Comparison of ENCODE assay signal across 1 cellular context in the genomic region with DNA sequence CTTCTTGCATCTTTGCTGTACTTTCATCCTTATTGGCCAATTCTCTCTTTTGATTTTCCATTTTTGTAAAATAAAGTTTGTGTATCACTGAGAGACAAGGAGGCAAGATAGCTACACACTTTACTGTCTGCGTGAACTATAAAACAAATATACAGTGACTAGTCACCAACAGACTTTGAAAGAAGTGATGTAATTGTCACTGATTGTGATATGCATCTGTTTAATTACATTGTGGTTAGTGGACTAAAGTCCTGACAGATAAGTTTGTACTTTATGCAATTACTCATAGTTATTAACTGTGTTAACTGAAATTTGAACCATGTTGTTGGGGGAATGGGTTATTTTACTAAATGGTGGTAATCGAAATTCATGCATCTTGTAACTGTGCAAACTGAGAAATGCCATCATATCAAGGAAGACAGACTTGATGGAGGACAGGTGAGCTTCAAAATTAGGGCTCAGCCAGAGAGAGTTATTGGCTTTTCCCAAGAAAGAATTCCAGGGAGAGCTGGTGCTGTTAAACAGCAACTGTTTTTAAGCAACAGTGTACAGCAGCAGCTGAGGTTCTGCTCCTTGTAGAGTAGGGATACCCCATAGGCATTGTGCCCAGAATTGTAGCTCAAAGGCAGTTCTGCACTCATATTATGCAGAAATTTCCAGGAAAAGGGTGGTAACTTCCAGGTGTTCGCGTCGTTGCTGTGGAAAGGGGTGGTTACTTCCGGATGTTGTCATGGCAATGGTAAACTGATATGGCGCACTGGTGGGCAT.
TF ChIP-seq lines count a peak whose summit lies in the region.

No MANE protein-coding gene starts in this region.

TF ChIP-seq in HEK293, 187 proteins besides CTCF, POLR2A, EP300 and RAD21 (continued from another document):
- TF ChIP-seq, protein P1, sequence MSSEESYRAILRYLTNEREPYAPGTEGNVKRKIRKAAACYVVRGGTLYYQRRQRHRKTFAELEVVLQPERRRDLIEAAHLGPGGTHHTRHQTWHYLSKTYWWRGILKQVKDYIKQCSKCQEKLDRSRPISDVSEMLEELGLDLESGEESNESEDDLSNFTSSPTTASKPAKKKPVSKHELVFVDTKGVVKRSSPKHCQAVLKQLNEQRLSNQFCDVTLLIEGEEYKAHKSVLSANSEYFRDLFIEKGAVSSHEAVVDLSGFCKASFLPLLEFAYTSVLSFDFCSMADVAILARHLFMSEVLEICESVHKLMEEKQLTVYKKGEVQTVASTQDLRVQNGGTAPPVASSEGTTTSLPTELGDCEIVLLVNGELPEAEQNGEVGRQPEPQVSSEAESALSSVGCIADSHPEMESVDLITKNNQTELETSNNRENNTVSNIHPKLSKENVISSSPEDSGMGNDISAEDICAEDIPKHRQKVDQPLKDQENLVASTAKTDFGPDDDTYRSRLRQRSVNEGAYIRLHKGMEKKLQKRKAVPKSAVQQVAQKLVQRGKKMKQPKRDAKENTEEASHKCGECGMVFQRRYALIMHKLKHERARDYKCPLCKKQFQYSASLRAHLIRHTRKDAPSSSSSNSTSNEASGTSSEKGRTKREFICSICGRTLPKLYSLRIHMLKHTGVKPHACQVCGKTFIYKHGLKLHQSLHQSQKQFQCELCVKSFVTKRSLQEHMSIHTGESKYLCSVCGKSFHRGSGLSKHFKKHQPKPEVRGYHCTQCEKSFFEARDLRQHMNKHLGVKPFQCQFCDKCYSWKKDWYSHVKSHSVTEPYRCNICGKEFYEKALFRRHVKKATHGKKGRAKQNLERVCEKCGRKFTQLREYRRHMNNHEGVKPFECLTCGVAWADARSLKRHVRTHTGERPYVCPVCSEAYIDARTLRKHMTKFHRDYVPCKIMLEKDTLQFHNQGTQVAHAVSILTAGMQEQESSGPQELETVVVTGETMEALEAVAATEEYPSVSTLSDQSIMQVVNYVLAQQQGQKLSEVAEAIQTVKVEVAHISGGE (tag by site-specific recombination; conservative IDR thresholded peaks at IDR 0.05; ENCODE audit: low read depth), result no peak
- TF ChIP-seq, protein P2, sequence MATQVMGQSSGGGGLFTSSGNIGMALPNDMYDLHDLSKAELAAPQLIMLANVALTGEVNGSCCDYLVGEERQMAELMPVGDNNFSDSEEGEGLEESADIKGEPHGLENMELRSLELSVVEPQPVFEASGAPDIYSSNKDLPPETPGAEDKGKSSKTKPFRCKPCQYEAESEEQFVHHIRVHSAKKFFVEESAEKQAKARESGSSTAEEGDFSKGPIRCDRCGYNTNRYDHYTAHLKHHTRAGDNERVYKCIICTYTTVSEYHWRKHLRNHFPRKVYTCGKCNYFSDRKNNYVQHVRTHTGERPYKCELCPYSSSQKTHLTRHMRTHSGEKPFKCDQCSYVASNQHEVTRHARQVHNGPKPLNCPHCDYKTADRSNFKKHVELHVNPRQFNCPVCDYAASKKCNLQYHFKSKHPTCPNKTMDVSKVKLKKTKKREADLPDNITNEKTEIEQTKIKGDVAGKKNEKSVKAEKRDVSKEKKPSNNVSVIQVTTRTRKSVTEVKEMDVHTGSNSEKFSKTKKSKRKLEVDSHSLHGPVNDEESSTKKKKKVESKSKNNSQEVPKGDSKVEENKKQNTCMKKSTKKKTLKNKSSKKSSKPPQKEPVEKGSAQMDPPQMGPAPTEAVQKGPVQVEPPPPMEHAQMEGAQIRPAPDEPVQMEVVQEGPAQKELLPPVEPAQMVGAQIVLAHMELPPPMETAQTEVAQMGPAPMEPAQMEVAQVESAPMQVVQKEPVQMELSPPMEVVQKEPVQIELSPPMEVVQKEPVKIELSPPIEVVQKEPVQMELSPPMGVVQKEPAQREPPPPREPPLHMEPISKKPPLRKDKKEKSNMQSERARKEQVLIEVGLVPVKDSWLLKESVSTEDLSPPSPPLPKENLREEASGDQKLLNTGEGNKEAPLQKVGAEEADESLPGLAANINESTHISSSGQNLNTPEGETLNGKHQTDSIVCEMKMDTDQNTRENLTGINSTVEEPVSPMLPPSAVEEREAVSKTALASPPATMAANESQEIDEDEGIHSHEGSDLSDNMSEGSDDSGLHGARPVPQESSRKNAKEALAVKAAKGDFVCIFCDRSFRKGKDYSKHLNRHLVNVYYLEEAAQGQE (tag by site-specific recombination; IDR thresholded peaks at IDR 0.05), result no peak
- TF ChIP-seq, protein P3, sequence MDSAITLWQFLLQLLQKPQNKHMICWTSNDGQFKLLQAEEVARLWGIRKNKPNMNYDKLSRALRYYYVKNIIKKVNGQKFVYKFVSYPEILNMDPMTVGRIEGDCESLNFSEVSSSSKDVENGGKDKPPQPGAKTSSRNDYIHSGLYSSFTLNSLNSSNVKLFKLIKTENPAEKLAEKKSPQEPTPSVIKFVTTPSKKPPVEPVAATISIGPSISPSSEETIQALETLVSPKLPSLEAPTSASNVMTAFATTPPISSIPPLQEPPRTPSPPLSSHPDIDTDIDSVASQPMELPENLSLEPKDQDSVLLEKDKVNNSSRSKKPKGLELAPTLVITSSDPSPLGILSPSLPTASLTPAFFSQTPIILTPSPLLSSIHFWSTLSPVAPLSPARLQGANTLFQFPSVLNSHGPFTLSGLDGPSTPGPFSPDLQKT (IDR thresholded peaks at IDR 0.05; ENCODE audit: borderline replicate concordance, low read depth, low read length), result no peak
- TF ChIP-seq ZSCAN30 (tag by site-specific recombination; IDR thresholded peaks at IDR 0.05), result no peak
- no peak; the same call in 1 of the 2 replicates for TF ChIP-seq ZBTB48 (tag by site-specific recombination; IDR thresholded peaks at IDR 0.05)
- TF ChIP-seq KLF7 (tag by site-specific recombination; IDR thresholded peaks at IDR 0.05; ENCODE audit: borderline replicate concordance), result no peak
- TF ChIP-seq ZNF211 (tag by site-specific recombination; IDR thresholded peaks at IDR 0.05; ENCODE audit: low read depth), result no peak
- TF ChIP-seq, protein P4, sequence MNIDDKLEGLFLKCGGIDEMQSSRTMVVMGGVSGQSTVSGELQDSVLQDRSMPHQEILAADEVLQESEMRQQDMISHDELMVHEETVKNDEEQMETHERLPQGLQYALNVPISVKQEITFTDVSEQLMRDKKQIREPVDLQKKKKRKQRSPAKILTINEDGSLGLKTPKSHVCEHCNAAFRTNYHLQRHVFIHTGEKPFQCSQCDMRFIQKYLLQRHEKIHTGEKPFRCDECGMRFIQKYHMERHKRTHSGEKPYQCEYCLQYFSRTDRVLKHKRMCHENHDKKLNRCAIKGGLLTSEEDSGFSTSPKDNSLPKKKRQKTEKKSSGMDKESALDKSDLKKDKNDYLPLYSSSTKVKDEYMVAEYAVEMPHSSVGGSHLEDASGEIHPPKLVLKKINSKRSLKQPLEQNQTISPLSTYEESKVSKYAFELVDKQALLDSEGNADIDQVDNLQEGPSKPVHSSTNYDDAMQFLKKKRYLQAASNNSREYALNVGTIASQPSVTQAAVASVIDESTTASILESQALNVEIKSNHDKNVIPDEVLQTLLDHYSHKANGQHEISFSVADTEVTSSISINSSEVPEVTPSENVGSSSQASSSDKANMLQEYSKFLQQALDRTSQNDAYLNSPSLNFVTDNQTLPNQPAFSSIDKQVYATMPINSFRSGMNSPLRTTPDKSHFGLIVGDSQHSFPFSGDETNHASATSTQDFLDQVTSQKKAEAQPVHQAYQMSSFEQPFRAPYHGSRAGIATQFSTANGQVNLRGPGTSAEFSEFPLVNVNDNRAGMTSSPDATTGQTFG (tag by site-specific recombination; IDR thresholded peaks at IDR 0.05; ENCODE audit: borderline replicate concordance), result no peak
- no peak for TF ChIP-seq HOXA7 (CRISPR knock-in tag; IDR thresholded peaks at IDR 0.05; ENCODE audit: borderline replicate concordance)
- TF ChIP-seq ZNF133 (tag by site-specific recombination; IDR thresholded peaks at IDR 0.05), result no peak
- TF ChIP-seq, protein P5, sequence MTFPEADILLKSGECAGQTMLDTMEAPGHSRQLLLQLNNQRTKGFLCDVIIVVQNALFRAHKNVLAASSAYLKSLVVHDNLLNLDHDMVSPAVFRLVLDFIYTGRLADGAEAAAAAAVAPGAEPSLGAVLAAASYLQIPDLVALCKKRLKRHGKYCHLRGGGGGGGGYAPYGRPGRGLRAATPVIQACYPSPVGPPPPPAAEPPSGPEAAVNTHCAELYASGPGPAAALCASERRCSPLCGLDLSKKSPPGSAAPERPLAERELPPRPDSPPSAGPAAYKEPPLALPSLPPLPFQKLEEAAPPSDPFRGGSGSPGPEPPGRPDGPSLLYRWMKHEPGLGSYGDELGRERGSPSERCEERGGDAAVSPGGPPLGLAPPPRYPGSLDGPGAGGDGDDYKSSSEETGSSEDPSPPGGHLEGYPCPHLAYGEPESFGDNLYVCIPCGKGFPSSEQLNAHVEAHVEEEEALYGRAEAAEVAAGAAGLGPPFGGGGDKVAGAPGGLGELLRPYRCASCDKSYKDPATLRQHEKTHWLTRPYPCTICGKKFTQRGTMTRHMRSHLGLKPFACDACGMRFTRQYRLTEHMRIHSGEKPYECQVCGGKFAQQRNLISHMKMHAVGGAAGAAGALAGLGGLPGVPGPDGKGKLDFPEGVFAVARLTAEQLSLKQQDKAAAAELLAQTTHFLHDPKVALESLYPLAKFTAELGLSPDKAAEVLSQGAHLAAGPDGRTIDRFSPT (tag by site-specific recombination; IDR thresholded peaks at IDR 0.05), result peak; percentile 95
- peak; percentile 99 for TF ChIP-seq ZNF366 (tag by site-specific recombination; conservative IDR thresholded peaks at IDR 0.05)
- peak; percentile 80; the same call in 1 of the 2 replicates for TF ChIP-seq ZNF501 (tag by site-specific recombination; IDR thresholded peaks at IDR 0.05)
- TF ChIP-seq ZNF670 (tag by site-specific recombination; IDR thresholded peaks at IDR 0.05; ENCODE audit: low read depth), result no peak
